In genomic region chr3:12229896-12230295, GRCh38 we compare ENCODE assay signal across 15 cellular contexts. TPM values are rescaled to one million over a fixed set of nuclear protein-coding genes. Genes with fewer than 3 reads are reported as not detected.
DNase-seq lines count a peak whose midpoint lies in the region; ATAC-seq and TF ChIP-seq lines count a peak whose summit lies in the region.
"Had no signal": no experiment of that assay in that cellular context is flagged by ENCODE, and none has a peak within 500 bp of the region (broad histone marks: within the 10 kb centered on the region; RNA-seq: fewer than 3 reads in every experiment).

No MANE protein-coding gene starts in this region.

- no peaks in the 10 kb centered on the region for H3K79me2 ChIP-seq in mammary epithelial cell (ENCODE audit: insufficient read depth, low read length)

- H3K4me1 ChIP-seq in mammary epithelial cell (ENCODE audit: insufficient read depth, low read length) (peaks cover 26% of the 10 kb centered on the region), lower lobe of right lung (peaks cover 13% of the 10 kb centered on the region)
- H3K4me1 ChIP-seq: body of pancreas had no signal

- H3K9me3 ChIP-seq in mammary epithelial cell (replicated peaks; ENCODE audit: insufficient read depth, low read length) (no peaks in the 10 kb centered on the region), lower lobe of right lung (no peaks in the 10 kb centered on the region)
- H3K9me3 ChIP-seq: body of pancreas had no signal

- DNase-seq in NCI-H2196 (lab: John Stamatoyannopoulos, UW; ENCODE audit: unreplicated experiment) (peak; percentile 4), NCI-H2196 treated with DMSO at 0.1 percent for 48 hours (lab: John Stamatoyannopoulos, UW; ENCODE audit: unreplicated experiment) (no peak), mammary epithelial cell (peak; percentile 45), lower lobe of right lung (peak; percentile 73), ureter (ENCODE audit: low spot score) (peak; percentile 66), C1 segment of cervical spinal cord (lab: John Stamatoyannopoulos, UW) (no peak)
- DNase-seq: 8988T; activated naive CD4-positive, alpha-beta T cell treated with anti-CD3 and anti-CD28 coated beads, Interleukin-2, amount 10 ng/mL, durations not matched to agents 7 days and 5 days; DMS79; hippocampal formation; stimulated activated CD4-positive, alpha-beta T cell treated with anti-CD3 and anti-CD28 coated beads, Interleukin-4, amount 100 ng/mL, for 24 hours; stimulated activated CD8-positive, alpha-beta memory T cell treated with anti-CD3 and anti-CD28 coated beads, Interleukin-4, amount 100 ng/mL, for 48 hours had no signal

- intact Hi-C loops in mammary epithelial cell (cut with micrococcal nuclease): no loop called here
- intact Hi-C loops in lower lobe of right lung (cut with DNase I): no loop called here

- H3K27ac ChIP-seq in mammary epithelial cell (ENCODE audit: insufficient read depth, low read depth, low read length) (no peak overlapping the region), lower lobe of right lung (peak overlapping the region; percentile 38)
- H3K27ac ChIP-seq: body of pancreas had no signal

- BruUV-seq in mammary epithelial cell (replicated peaks; lab: Mats Ljungman, UMichigan): no TSS peak

- no peak overlapping the region for H3K9ac ChIP-seq in mammary epithelial cell (ENCODE audit: insufficient read depth, low read length)

- in situ Hi-C loops in mammary epithelial cell (cut with MboI; ENCODE audit: low sequenced_read_pairs in 2 of 2): no loop called here

- no peaks in the 10 kb centered on the region for H4K20me1 ChIP-seq in mammary epithelial cell (ENCODE audit: insufficient read depth, low read length)

- H3K36me3 ChIP-seq in mammary epithelial cell (ENCODE audit: insufficient read depth, low read length): no peaks in the 10 kb centered on the region
- no peaks in the 10 kb centered on the region for H3K36me3 ChIP-seq in lower lobe of right lung

- no peak for TF ChIP-seq CTCF in mammary epithelial cell (conservative IDR thresholded peaks at IDR 0.05 in 1 of 2, IDR thresholded peaks at IDR 0.05 in 1 of 2; ENCODE audit: extremely low read depth in 1 of 2, insufficient read depth in 1 of 2, low read depth in 1 of 2, low read length in 2 of 2)
- TF ChIP-seq CTCF in lower lobe of right lung (IDR thresholded peaks at IDR 0.05): no peak

- peak; percentile 96 to 97 for ATAC-seq in lower lobe of right lung
- ATAC-seq in HG02852 (IDR thresholded peaks at IDR 0.05; ENCODE audit: unreplicated experiment): no peak
- no peak for ATAC-seq in GM18502 (IDR thresholded peaks at IDR 0.05; ENCODE audit: poor library complexity, unreplicated experiment)
- ATAC-seq: body of pancreas had no signal

- H3K4me2 ChIP-seq in mammary epithelial cell (ENCODE audit: insufficient read depth, low read depth, low read length): peak overlapping the region; percentile 47

- dilution Hi-C loops in mammary epithelial cell (cut with HindIII; ENCODE audit: low sequenced_read_pairs): no loop called here

- H3K4me3 ChIP-seq in mammary epithelial cell (replicated peaks in 1 of 3; ENCODE audit: insufficient read depth in 1 of 3, low read depth in 2 of 3, low read length in 3 of 3) (no peak overlapping the region), lower lobe of right lung (no peak overlapping the region)
- H3K4me3 ChIP-seq: body of pancreas had no signal

- H3K27me3 ChIP-seq in mammary epithelial cell (ENCODE audit: insufficient read depth, low read length): no peaks in the 10 kb centered on the region
- no peaks in the 10 kb centered on the region for H3K27me3 ChIP-seq in lower lobe of right lung (ENCODE audit: low read depth)
- H3K27me3 ChIP-seq: body of pancreas had no signal

- WGBS in mammary epithelial cell (ENCODE audit: low coverage, missing lambda C conversion rate): 68% methylated on average over 9 of the region's 9 CpGs

- H2AFZ ChIP-seq in mammary epithelial cell (ENCODE audit: low read depth, low read length): no peak overlapping the region

- CTCF ChIA-PET in mammary epithelial cell (lab: Charles Lee; ENCODE audit: low non-redundant PET): no interaction called here

RNA-seq across cellular contexts. Expression of gene PPARG, which starts 59.0 kb away (rescaled TPM):
- total RNA-seq in mammary epithelial cell: under 1 TPM; 0.17 to 0.54 TPM
- polyA plus RNA-seq in mammary epithelial cell: 0.45 TPM
- polyA minus RNA-seq in mammary epithelial cell: 0.62 TPM
- total RNA-seq in lower lobe of right lung: 128 TPM
- total RNA-seq in ureter: 214 TPM

Comparison
In these comparisons a context has a peak if more than half of its experiments do, and no peak if none do; other contexts are left out.
1. DNase-seq: peak in NCI-H2196 (single experiment), mammary epithelial cell (single experiment), lower lobe of right lung (single experiment) and ureter (single experiment); none in NCI-H2196 treated with DMSO at 0.1 percent for 48 hours (single experiment) and C1 segment of cervical spinal cord (0 of 14).
2. ATAC-seq: peak in lower lobe of right lung (2 of 2); none in HG02852 (single experiment) and GM18502 (single experiment).
3. RNA of gene PPARG, which starts 59.0 kb away (total RNA-seq): 214 TPM in ureter (single experiment) and 128 TPM in lower lobe of right lung (single experiment); 0.17 to 0.54 TPM in mammary epithelial cell; every median in the first group is over 10 times any median in the second.